ENCODE assay signal across 1 cellular context in genomic region chr16:2905241-2905987, GRCh38.
TF ChIP-seq lines count a peak whose summit lies in the region.

No MANE protein-coding gene starts in this region.

TF ChIP-seq in GM12878, 131 proteins besides CTCF, POLR2A, EP300 and RAD21 (continued from another document):
- TF ChIP-seq, protein P1, sequence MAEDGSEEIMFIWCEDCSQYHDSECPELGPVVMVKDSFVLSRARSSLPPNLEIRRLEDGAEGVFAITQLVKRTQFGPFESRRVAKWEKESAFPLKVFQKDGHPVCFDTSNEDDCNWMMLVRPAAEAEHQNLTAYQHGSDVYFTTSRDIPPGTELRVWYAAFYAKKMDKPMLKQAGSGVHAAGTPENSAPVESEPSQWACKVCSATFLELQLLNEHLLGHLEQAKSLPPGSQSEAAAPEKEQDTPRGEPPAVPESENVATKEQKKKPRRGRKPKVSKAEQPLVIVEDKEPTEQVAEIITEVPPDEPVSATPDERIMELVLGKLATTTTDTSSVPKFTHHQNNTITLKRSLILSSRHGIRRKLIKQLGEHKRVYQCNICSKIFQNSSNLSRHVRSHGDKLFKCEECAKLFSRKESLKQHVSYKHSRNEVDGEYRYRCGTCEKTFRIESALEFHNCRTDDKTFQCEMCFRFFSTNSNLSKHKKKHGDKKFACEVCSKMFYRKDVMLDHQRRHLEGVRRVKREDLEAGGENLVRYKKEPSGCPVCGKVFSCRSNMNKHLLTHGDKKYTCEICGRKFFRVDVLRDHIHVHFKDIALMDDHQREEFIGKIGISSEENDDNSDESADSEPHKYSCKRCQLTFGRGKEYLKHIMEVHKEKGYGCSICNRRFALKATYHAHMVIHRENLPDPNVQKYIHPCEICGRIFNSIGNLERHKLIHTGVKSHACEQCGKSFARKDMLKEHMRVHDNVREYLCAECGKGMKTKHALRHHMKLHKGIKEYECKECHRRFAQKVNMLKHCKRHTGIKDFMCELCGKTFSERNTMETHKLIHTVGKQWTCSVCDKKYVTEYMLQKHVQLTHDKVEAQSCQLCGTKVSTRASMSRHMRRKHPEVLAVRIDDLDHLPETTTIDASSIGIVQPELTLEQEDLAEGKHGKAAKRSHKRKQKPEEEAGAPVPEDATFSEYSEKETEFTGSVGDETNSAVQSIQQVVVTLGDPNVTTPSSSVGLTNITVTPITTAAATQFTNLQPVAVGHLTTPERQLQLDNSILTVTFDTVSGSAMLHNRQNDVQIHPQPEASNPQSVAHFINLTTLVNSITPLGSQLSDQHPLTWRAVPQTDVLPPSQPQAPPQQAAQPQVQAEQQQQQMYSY (CRISPR knock-in tag; IDR thresholded peaks at IDR 0.05), result no peak
- TF ChIP-seq FOS (IDR thresholded peaks at IDR 0.05; ENCODE audit: borderline replicate concordance, extremely low read depth, insufficient read length), result peak; percentile 72
